Comparison of ENCODE assay signal across 1 cellular context in the genomic region with DNA sequence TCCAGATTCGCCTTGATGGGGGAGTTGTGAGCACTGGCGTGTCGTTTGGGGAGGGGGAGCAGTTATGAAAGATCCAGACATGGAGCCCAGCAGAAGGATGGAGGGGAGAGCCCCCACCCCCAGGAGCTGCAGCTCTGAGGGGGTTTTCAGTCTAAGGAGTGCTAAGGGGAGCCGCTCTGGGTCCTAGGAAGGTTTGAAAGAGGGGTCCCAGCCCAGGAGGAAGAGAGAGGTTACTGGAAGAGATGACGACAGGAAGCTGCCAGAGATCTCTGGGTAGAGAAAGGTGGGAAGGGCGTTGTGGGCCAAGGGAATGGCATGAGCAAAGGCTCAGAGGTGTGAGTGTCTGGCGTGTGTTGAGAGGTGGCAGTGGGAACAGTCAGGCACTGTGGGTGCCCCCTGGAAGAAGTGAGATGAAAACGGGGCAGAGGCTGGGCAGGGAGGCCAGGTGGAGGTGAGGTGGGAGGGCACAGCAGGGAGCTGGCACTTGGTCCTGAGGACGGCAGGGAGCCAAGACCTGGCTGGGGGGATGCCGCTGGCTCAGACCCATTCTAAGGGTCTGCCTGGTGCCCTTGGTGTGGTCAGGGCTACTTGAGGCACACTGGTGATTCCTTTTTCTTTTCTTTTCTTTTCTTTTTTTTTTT.
TF ChIP-seq lines count a peak whose summit lies in the region.

No MANE protein-coding gene starts in this region.

TF ChIP-seq in H1, 55 proteins besides CTCF, POLR2A, EP300 and RAD21:
- no peak for TF ChIP-seq PHF8 (conservative IDR thresholded peaks at IDR 0.05; ENCODE audit: low read depth, low read length)
- no peak for TF ChIP-seq POLR2AphosphoS5 (IDR thresholded peaks at IDR 0.05; ENCODE audit: low read depth, low read length)
- TF ChIP-seq RXRA (IDR thresholded peaks at IDR 0.05; ENCODE audit: insufficient read depth, low read depth, low read length): no peak
- peak; percentile 21 for TF ChIP-seq EZH2 (IDR thresholded peaks at IDR 0.05; ENCODE audit: low read depth, low read length, severe bottlenecking)
- TF ChIP-seq CEBPB (IDR thresholded peaks at IDR 0.05; ENCODE audit: low read depth, low read length): no peak
- TF ChIP-seq KDM1A (IDR thresholded peaks at IDR 0.05; ENCODE audit: borderline replicate concordance, low read length): 0 out of 2 replicates have a peak, but pooled peaks have one; percentile 35
- no peak for TF ChIP-seq TCF12 (IDR thresholded peaks at IDR 0.05; ENCODE audit: low read depth, low read length)
- TF ChIP-seq SIX5 (IDR thresholded peaks at IDR 0.05; ENCODE audit: low read depth, low read length): no peak
- TF ChIP-seq JUN (IDR thresholded peaks at IDR 0.05; ENCODE audit: low read depth, low read length): no peak
- no peak for TF ChIP-seq KDM5A (IDR thresholded peaks at IDR 0.05; ENCODE audit: low read length)
